ENCODE assay signal across 33 cellular contexts in the genomic region with DNA sequence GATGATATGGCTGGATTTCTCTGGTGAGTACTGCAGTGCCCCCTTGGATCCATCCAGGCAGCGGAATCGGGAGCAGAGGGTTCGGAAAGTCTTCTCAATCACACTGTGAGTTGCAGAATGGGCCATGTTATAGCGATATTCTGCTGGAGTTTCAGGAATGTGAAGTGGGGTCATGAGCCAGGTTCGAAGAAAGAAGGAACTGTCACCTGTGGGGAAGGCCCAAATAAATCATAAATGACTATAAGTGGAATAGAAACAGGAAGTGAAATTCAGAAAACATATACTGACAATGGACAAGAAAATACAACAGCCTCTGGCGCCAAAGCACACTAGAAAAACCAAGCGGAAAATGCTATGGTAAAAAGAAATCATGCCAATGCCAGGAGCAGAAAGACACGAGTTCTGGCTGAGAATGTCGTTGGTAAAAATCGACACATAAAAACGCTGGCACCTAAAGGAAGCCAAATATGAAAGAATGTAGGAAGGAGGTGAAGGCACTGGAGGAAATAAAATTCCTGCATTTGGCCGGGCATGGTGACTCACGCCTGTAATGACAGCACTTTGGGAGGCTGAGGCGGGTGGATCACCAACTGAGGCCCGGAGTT. TPM values are rescaled to one million over a fixed set of nuclear protein-coding genes. Genes with fewer than 3 reads are reported as not detected.
A peak's percentile ranks its signal among the peaks of the same experiment; 100 is the strongest.
DNase-seq lines count a peak whose midpoint lies in the region; ATAC-seq, FAIRE-seq and TF ChIP-seq lines count a peak whose summit lies in the region.
"Had no signal": no experiment of that assay in that cellular context is flagged by ENCODE, and none has a peak within 500 bp of the region (broad histone marks: within the 10 kb centered on the region; RNA-seq: fewer than 3 reads in every experiment).

No MANE protein-coding gene starts in this region.

- H4K91ac ChIP-seq in mesenchymal stem cell (ENCODE audit: low read length), result peak overlapping the region; percentile 39

- H3K9me2 ChIP-seq in DOHH2 (replicated peaks; ENCODE audit: control insufficient read depth, low read length), result no peaks in the 10 kb centered on the region

- H3K4me2 ChIP-seq in DOHH2 (ENCODE audit: low read length) (peak overlapping the region; percentile 23), OCI-LY3 (ENCODE audit: low read length) (peak overlapping the region; percentile 49), mesenchymal stem cell (ENCODE audit: low read length, poor library complexity, severe bottlenecking) (no peak overlapping the region)
- H3K4me2 ChIP-seq: smooth muscle cell had no signal

- no peak overlapping the region for H2BK5ac ChIP-seq in mesenchymal stem cell (ENCODE audit: low read depth, low read length, poor library complexity, severe bottlenecking)

- peaks cover 5% of the 10 kb centered on the region; the same call in 1 of the 2 replicates for H3F3A ChIP-seq in DOHH2 (ENCODE audit: control insufficient read depth, insufficient read depth)

- H3K27ac ChIP-seq in DOHH2 (ENCODE audit: low read depth, low read length), result no peak overlapping the region
- no peak overlapping the region for H3K27ac ChIP-seq in OCI-LY3 (ENCODE audit: low read length)
- no peak overlapping the region for H3K27ac ChIP-seq in mesenchymal stem cell (ENCODE audit: low read length, poor library complexity, severe bottlenecking)
- H3K27ac ChIP-seq in upper lobe of right lung, result no peak overlapping the region
- H3K27ac ChIP-seq: adrenal gland, colonic mucosa, esophagus muscularis mucosa, gastrocnemius medialis, GM23248, lower lobe of right lung, Peyer's patch, thyroid gland, VCaP had no signal

- TF ChIP-seq CTCF in DOHH2 (IDR thresholded peaks at IDR 0.05; ENCODE audit: low read depth, low read length, poor library complexity, severe bottlenecking) (no peak), OCI-LY3 (IDR thresholded peaks at IDR 0.05; ENCODE audit: low read depth, low read length) (no peak), upper lobe of right lung (IDR thresholded peaks at IDR 0.05) (no peak)

- intact Hi-C loops in upper lobe of right lung (cut with DNase I), result no loop called here
- intact Hi-C loops in Right ventricle myocardium superior (cut with DNase I), result no loop called here

- no peaks in the 10 kb centered on the region for H3K79me2 ChIP-seq in DOHH2 (ENCODE audit: control insufficient read depth, low read length)
- H3K79me2 ChIP-seq in OCI-LY3 (ENCODE audit: low read length), result no peaks in the 10 kb centered on the region

- no peak overlapping the region for H2BK120ac ChIP-seq in mesenchymal stem cell (ENCODE audit: low read depth, low read length)

- H3K14ac ChIP-seq in mesenchymal stem cell (ENCODE audit: low read length in 2 of 2), result no peak overlapping the region

- DNase-seq in GM19239 (ENCODE audit: insufficient read length, low spot score), result no peak
- no peak for DNase-seq in mesenchymal stem cell
- DNase-seq in upper lobe of right lung, result no peak
- DNase-seq in Right ventricle myocardium superior, result no peak
- DNase-seq in NCI-H446 (lab: John Stamatoyannopoulos, UW), result no peak
- no peak for DNase-seq in HK-2 (ENCODE audit: unreplicated experiment)
- DNase-seq: activated CD4-positive, alpha-beta memory T cell treated with anti-CD3 and anti-CD28 coated beads, Interleukin-2, amount 10 ng/mL, durations not matched to agents 7 days and 5 days; activated T-cell treated with anti-CD3 and anti-CD28 coated beads for 4 hours; BE2C; colonic mucosa; DMS79; gastrocnemius medialis; GM23248; islet precursor cell; lower lobe of right lung; NCI-H1092 treated with DMSO at 0.1 percent for 48 hours; NCI-H2029; NCI-H2227 treated with DMSO at 0.1 percent for 48 hours; NCI-H774; nucleus accumbens; Peyer's patch; stimulated activated naive CD4-positive, alpha-beta T cell treated with Interleukin-2 at 50 U/mL for 16 hours; T-helper 2 cell; thyroid gland had no signal

- H3K9me3 ChIP-seq in DOHH2 (ENCODE audit: control insufficient read depth, insufficient read depth, low read length), result no peaks in the 10 kb centered on the region
- peaks cover 6% of the 10 kb centered on the region; the same call in 1 of the 2 replicates for H3K9me3 ChIP-seq in OCI-LY3 (ENCODE audit: insufficient read depth, low read length)
- no peaks in the 10 kb centered on the region for H3K9me3 ChIP-seq in mesenchymal stem cell (ENCODE audit: control insufficient read depth, low read length)
- H3K9me3 ChIP-seq in upper lobe of right lung, result no peaks in the 10 kb centered on the region
- H3K9me3 ChIP-seq: adrenal gland, BE2C, breast epithelium, colonic mucosa, esophagus muscularis mucosa, gastrocnemius medialis, lower lobe of right lung, Peyer's patch, thyroid gland had no signal

- no peak overlapping the region for H2BK12ac ChIP-seq in mesenchymal stem cell (ENCODE audit: low read length in 2 of 2)

- H3K18ac ChIP-seq in mesenchymal stem cell (ENCODE audit: low read depth in 1 of 2, low read length in 2 of 2), result no peak overlapping the region

- H3K4ac ChIP-seq in mesenchymal stem cell (ENCODE audit: low read depth in 1 of 2, low read length in 2 of 2), result no peak overlapping the region

- H3K4me3 ChIP-seq in DOHH2 (ENCODE audit: low read length), result no peak overlapping the region
- peak overlapping the region; percentile 26; the same call in 1 of the 2 replicates for H3K4me3 ChIP-seq in OCI-LY3 (ENCODE audit: low read length)
- no peak overlapping the region for H3K4me3 ChIP-seq in mesenchymal stem cell (ENCODE audit: insufficient read depth in 1 of 2, low read depth in 1 of 2, low read length in 2 of 2)
- no peak overlapping the region for H3K4me3 ChIP-seq in upper lobe of right lung
- H3K4me3 ChIP-seq: adrenal gland, breast epithelium, colonic mucosa, esophagus muscularis mucosa, gastrocnemius medialis, GM23248, lower lobe of right lung, Peyer's patch, smooth muscle cell, thyroid gland had no signal

- no peak overlapping the region for H2BK15ac ChIP-seq in mesenchymal stem cell (ENCODE audit: low read depth, poor library complexity, severe bottlenecking)

- peaks cover 11% of the 10 kb centered on the region for H3K79me1 ChIP-seq in mesenchymal stem cell (replicated peaks; ENCODE audit: low read length, poor library complexity, severe bottlenecking)

- no peak overlapping the region for H2AK5ac ChIP-seq in mesenchymal stem cell (ENCODE audit: low read length, severe bottlenecking)

- no peaks in the 10 kb centered on the region for H4K20me1 ChIP-seq in DOHH2 (ENCODE audit: control insufficient read depth, insufficient read depth, low read depth, low read length)
- no peaks in the 10 kb centered on the region for H4K20me1 ChIP-seq in OCI-LY3 (ENCODE audit: insufficient read depth, low read length)

- H3K27me3 ChIP-seq in DOHH2 (ENCODE audit: control insufficient read depth, low read length) (no peaks in the 10 kb centered on the region), OCI-LY3 (ENCODE audit: low read depth, low read length) (no peaks in the 10 kb centered on the region), mesenchymal stem cell (ENCODE audit: control insufficient read depth in 1 of 2, insufficient read depth in 1 of 2, low read length in 2 of 2) (no peaks in the 10 kb centered on the region), upper lobe of right lung (no peaks in the 10 kb centered on the region)
- H3K27me3 ChIP-seq: adrenal gland, BE2C, breast epithelium, colonic mucosa, esophagus muscularis mucosa, gastrocnemius medialis, Peyer's patch, thyroid gland had no signal

- FAIRE-seq in GM19239 (lab: Jason Lieb, UNC), result peak; percentile 66
- FAIRE-seq: A204.1, HTR-8/SVneo had no signal

- H3K9ac ChIP-seq in OCI-LY3 (ENCODE audit: low read length) (no peak overlapping the region), mesenchymal stem cell (ENCODE audit: low read length) (no peak overlapping the region)
- H3K9ac ChIP-seq: GM23248 had no signal

- H3K4me1 ChIP-seq in DOHH2 (ENCODE audit: control insufficient read depth, low read length) (peaks cover 28% of the 10 kb centered on the region), OCI-LY3 (ENCODE audit: low read length) (peaks cover 36% of the 10 kb centered on the region), mesenchymal stem cell (ENCODE audit: control insufficient read depth, insufficient read depth, low read depth, low read length) (no peaks in the 10 kb centered on the region), upper lobe of right lung (no peaks in the 10 kb centered on the region)
- H3K4me1 ChIP-seq: BE2C, colonic mucosa, lower lobe of right lung, Peyer's patch, thyroid gland had no signal

- no peak overlapping the region for H3K23ac ChIP-seq in mesenchymal stem cell (ENCODE audit: low read length in 2 of 2)

- WGBS in mesenchymal stem cell, result 95% methylated on average over 14 of the region's 15 CpGs

- H2AFZ ChIP-seq in OCI-LY3 (ENCODE audit: low read depth, low read length) (no peak overlapping the region), mesenchymal stem cell (ENCODE audit: low read depth, low read length) (no peak overlapping the region)
- H2AFZ ChIP-seq: GM23248 had no signal

- H3K36me3 ChIP-seq in DOHH2 (ENCODE audit: control insufficient read depth, low read length) (peaks cover 5% of the 10 kb centered on the region), OCI-LY3 (replicated peaks; ENCODE audit: low read depth, low read length) (peaks cover 14% of the 10 kb centered on the region), mesenchymal stem cell (ENCODE audit: control insufficient read depth in 1 of 2, insufficient read depth in 2 of 2, low read depth in 1 of 2, low read length in 2 of 2) (peaks cover 0 to 9% of the 10 kb centered on the region in 2 experiments), upper lobe of right lung (peaks cover 6% of the 10 kb centered on the region)
- H3K36me3 ChIP-seq: BE2C, breast epithelium, colonic mucosa, Peyer's patch had no signal

- no peak overlapping the region for H4K8ac ChIP-seq in mesenchymal stem cell (ENCODE audit: low read length)

- ATAC-seq in upper lobe of right lung (no peak), Right ventricle myocardium superior (ENCODE audit: poor library complexity) (no peak)
- ATAC-seq: gastrocnemius medialis, lower lobe of right lung had no signal

RNA-seq across cellular contexts. Expression of a gene that starts 10.0 kb away (rescaled TPM):
- 11.5 TPM for polyA plus RNA-seq in mesenchymal stem cell (2013, experiment 1 of 2)
- 11.7 TPM for polyA plus RNA-seq in mesenchymal stem cell (2013, experiment 2 of 2)
- total RNA-seq in upper lobe of right lung, result 33.9 TPM
- total RNA-seq in Right ventricle myocardium superior, result 12.3 TPM

RNA-seq across cellular contexts. Expression of a gene that starts 13.2 kb away (rescaled TPM):
- 3.6 TPM for polyA plus RNA-seq in mesenchymal stem cell (2013, experiment 1 of 2)
- polyA plus RNA-seq in mesenchymal stem cell (2013, experiment 2 of 2), result 3.3 TPM
- total RNA-seq in upper lobe of right lung (5.2 TPM), Right ventricle myocardium superior (1.9 TPM)

RNA-seq across cellular contexts. Expression of a gene that starts 13.5 kb away (rescaled TPM):
- polyA plus RNA-seq in mesenchymal stem cell (2013, experiment 1 of 2), result 51.4 TPM
- 54.7 TPM for polyA plus RNA-seq in mesenchymal stem cell (2013, experiment 2 of 2)
- total RNA-seq in upper lobe of right lung (61.1 TPM), Right ventricle myocardium superior (37.4 TPM)
